8 cellular contexts compared by ENCODE assay signal in genomic region chr14:92951912-92952471, GRCh38. TPM values are rescaled to one million over a fixed set of nuclear protein-coding genes. Genes with fewer than 3 reads are reported as not detected.
DNase-seq lines count a peak whose midpoint lies in the region; ATAC-seq and TF ChIP-seq lines count a peak whose summit lies in the region.

No MANE protein-coding gene starts in this region.

- H3K4me3 Mint-ChIP-seq in CD8-positive, alpha-beta T cell = no peak overlapping the region

- no peaks in the 10 kb centered on the region for H3K27me3 Mint-ChIP-seq in CD8-positive, alpha-beta T cell (ENCODE audit: low read depth)

- H3K9me3 Mint-ChIP-seq in CD8-positive, alpha-beta T cell = no peaks in the 10 kb centered on the region

- H3K27ac ChIP-seq in CD8-positive, alpha-beta T cell (ENCODE audit: low read depth, low read length) = no peak overlapping the region
- H3K27ac ChIP-seq in RWPE1 (peak overlapping the region; percentile 32; the same call in 1 of the 2 replicates), osteoblast (ENCODE audit: low read depth, low read length) (no peak overlapping the region), testis (no peak overlapping the region)

- H3K36me3 Mint-ChIP-seq in CD8-positive, alpha-beta T cell = peaks cover 66% of the 10 kb centered on the region

- no peaks in the 10 kb centered on the region for H3K79me2 ChIP-seq in osteoblast (ENCODE audit: insufficient read depth, low read length)

- no peak overlapping the region for H3K27ac Mint-ChIP-seq in CD8-positive, alpha-beta T cell

- H3K9me3 ChIP-seq in CD8-positive, alpha-beta T cell (ENCODE audit: low read length) = no peaks in the 10 kb centered on the region
- H3K9me3 ChIP-seq in osteoblast (ENCODE audit: low read depth, low read length) (no peaks in the 10 kb centered on the region), testis (no peaks in the 10 kb centered on the region)

- H2AFZ ChIP-seq in osteoblast (ENCODE audit: low read length) = no peak overlapping the region

- no peak for TF ChIP-seq POLR2A in testis (IDR thresholded peaks at IDR 0.05)

- POLR2A ChIA-PET in CD8-positive, alpha-beta T cell (lab: Charles Lee) = interaction anchor here (0.6 kb wide), 1 partner anchor 233 kb away, joined by 3 read pairs; the partner anchor contains the start of genes LYSET and MOAP1
- POLR2A ChIA-PET in RWPE1 (lab: Yijun Ruan, JAX; ENCODE audit: low non-redundant PET) = no interaction called here

- no peak overlapping the region for H3K4me3 ChIP-seq in CD8-positive, alpha-beta T cell (ENCODE audit: low read depth, low read length)
- no peak overlapping the region for H3K4me3 ChIP-seq in osteoblast (ENCODE audit: insufficient read depth, low read length)
- no peak overlapping the region for H3K4me3 ChIP-seq in testis

- no peaks in the 10 kb centered on the region for H3K27me3 ChIP-seq in CD8-positive, alpha-beta T cell (ENCODE audit: insufficient read depth, low read length)
- H3K27me3 ChIP-seq in osteoblast (ENCODE audit: insufficient read depth, low read length) (no peaks in the 10 kb centered on the region), testis (no peaks in the 10 kb centered on the region)

- DNase-seq in CD8-positive, alpha-beta T cell = peak; percentile 69 to 92 (median 77)
- peak; percentile 93 for DNase-seq in HuH-7.5 (ENCODE audit: low spot score)
- peak; percentile 63 for DNase-seq in RWPE1 (ENCODE audit: low spot score)
- peak; percentile 48 for DNase-seq in activated gamma-delta T cell (lab: John Stamatoyannopoulos, UW)
- peak; percentile 41 for DNase-seq in foreskin melanocyte
- DNase-seq in osteoblast (ENCODE audit: insufficient read length, low spot score, missing footprints) = peak; percentile 99
- DNase-seq in testis = peak; percentile 88

- H4K20me1 ChIP-seq in osteoblast (ENCODE audit: insufficient read depth, low read length) = peaks cover 3% of the 10 kb centered on the region

- peaks cover 22% of the 10 kb centered on the region for H3K36me3 ChIP-seq in CD8-positive, alpha-beta T cell (ENCODE audit: insufficient read depth, low read length)
- H3K36me3 ChIP-seq in osteoblast (ENCODE audit: insufficient read depth, low read length) (no peaks in the 10 kb centered on the region), testis (ENCODE audit: low read depth, missing control alignments) (no peaks in the 10 kb centered on the region)

- no peak overlapping the region for H3K4me2 ChIP-seq in osteoblast (ENCODE audit: insufficient read depth, low read length)

- WGBS in testis, 2 donors = 33 to 53% methylated on average over 18 of the region's 18 CpGs

- intact Hi-C loops in CD8-positive, alpha-beta T cell (cut with DNase I, micrococcal nuclease) = loop anchor here (1.0 to 5.0 kb wide), 7 partner anchors 83 to 670 kb away; no protein-coding TSS in a partner anchor
- intact Hi-C loops in testis (cut with DNase I; ENCODE audit: low total_unique reads) = loop anchor here (5.0 kb wide), 1 partner anchor 165 kb away; the partner anchor contains the start of gene ITPK1

- peak; percentile 93 for TF ChIP-seq CTCF in CD8-positive, alpha-beta T cell (IDR thresholded peaks at IDR 0.05)
- TF ChIP-seq CTCF in RWPE1 (conservative IDR thresholded peaks at IDR 0.05; ENCODE audit: low read depth) (peak; percentile 92), osteoblast (IDR thresholded peaks at IDR 0.05; ENCODE audit: extremely low read depth, low read depth, low read length) (peak; percentile 85), testis (IDR thresholded peaks at IDR 0.05) (peak; percentile 92 to 94 (median 94))

- peak; percentile 98 for ATAC-seq in CD8-positive, alpha-beta T cell
- ATAC-seq in GM21360 (IDR thresholded peaks at IDR 0.05; ENCODE audit: unreplicated experiment) = peak; percentile 85

- CTCF ChIA-PET in CD8-positive, alpha-beta T cell (lab: Charles Lee) = interaction anchor here (0.6 to 11.8 kb wide), 32 partner anchors 8 to 322 kb away, joined by 3 to 166 read pairs (median 4); no protein-coding TSS in a partner anchor
- CTCF ChIA-PET in RWPE1 (lab: Yijun Ruan, JAX) = interaction anchor here (0.6 to 2.3 kb wide), 27 partner anchors 10 to 625 kb away, joined by 3 to 10 read pairs (median 4); no protein-coding TSS in a partner anchor

- no peaks in the 10 kb centered on the region for H3K4me1 ChIP-seq in CD8-positive, alpha-beta T cell (ENCODE audit: insufficient read depth, low read length)
- H3K4me1 ChIP-seq in osteoblast (ENCODE audit: insufficient read depth, low read length) (no peaks in the 10 kb centered on the region), testis (peaks cover 31% of the 10 kb centered on the region)

- peaks cover 4% of the 10 kb centered on the region for H3K4me1 Mint-ChIP-seq in CD8-positive, alpha-beta T cell (ENCODE audit: low read depth)

RNA-seq across cellular contexts. Expression of gene CHGA, which starts 29.0 kb away (rescaled TPM):
- not detected for total RNA-seq in CD8-positive, alpha-beta T cell
- total RNA-seq in osteoblast = not detected in 2 replicates
- 100 to 1,000 TPM in 1 of 2 donors, 10 to 100 TPM in 1; 92.9 to 191 TPM for total RNA-seq in testis
- polyA plus RNA-seq in testis (ENCODE audit: insufficient read depth, low read depth, low replicate concordance) = 225 TPM

Comparison
In these comparisons a context has a peak if more than half of its experiments do, and no peak if none do; other contexts are left out.
1. DNase-seq: peak in every context shown above with its lines; median percentile 99 in osteoblast; 93 in HuH-7.5; 88 in testis; 77 in CD8-positive, alpha-beta T cell; 63 in RWPE1; 48 in activated gamma-delta T cell; 41 in foreskin melanocyte.
2. RNA of gene CHGA, which starts 29.0 kb away (total RNA-seq): 92.9 to 191 TPM in testis; not detected in CD8-positive, alpha-beta T cell and not detected in osteoblast; every median in the first group is over 10 times any median in the second.
3. Peak in every context shown above with its lines, with median percentiles within 50 percentile points of each other: CTCF ChIP-seq.